Comparison of ENCODE assay signal across 9 cellular contexts in the genomic region with DNA sequence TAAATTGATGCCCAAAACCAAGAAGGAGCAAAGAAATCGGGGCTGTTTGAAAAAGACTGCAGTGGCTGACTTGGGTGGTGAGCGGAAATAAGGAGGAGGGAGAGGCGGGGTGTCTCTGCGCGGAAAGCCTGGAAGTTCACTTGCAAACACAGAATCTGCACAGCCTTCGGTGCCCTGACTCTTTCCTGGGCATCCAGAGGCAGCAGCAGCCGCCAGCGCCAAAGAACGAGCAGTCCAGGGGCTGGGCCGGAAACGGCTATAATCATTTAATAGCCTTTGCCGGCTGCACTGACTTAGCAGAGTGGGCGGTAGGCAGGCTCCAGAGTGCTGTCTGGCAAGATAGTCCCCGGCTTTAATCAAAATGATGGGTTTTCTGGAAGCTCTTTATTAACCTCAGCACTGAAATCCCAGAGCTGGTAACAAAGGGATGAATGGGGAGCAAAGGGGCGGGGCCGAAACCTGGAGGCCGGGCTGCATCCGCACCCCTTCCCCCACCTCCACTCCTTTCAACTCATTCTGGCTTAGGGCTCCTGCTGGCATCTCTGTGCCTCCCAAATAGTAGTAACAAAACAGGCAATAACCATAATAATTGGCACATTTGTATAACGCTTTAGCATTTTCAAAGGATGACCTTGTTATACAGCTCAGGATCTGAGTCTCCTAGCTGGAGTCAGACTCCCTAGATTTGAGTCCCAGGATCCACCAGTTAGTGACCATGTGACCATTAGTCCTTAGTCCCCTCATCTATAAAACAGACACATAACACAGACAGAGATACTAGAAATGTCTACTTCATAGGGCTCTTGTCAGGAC. TPM values are rescaled to one million over a fixed set of nuclear protein-coding genes. Genes with fewer than 3 reads are reported as not detected.
DNase-seq lines count a peak whose midpoint lies in the region; TF ChIP-seq lines count a peak whose summit lies in the region.
"Had no signal": no experiment of that assay in that cellular context is flagged by ENCODE, and none has a peak within 500 bp of the region (broad histone marks: within the 10 kb centered on the region; RNA-seq: fewer than 3 reads in every experiment).

No MANE protein-coding gene starts in this region.

- peak overlapping the region; percentile 93 for H2AFZ ChIP-seq in mammary epithelial cell (ENCODE audit: low read depth, low read length)

- TSS peak; percentile 71 for BruUV-seq in mammary epithelial cell (replicated peaks; lab: Mats Ljungman, UMichigan)

- H3K79me2 ChIP-seq in mammary epithelial cell (ENCODE audit: insufficient read depth, low read length), result no peaks in the 10 kb centered on the region

- no peak for TF ChIP-seq CTCF in mammary epithelial cell (conservative IDR thresholded peaks at IDR 0.05 in 1 of 2, IDR thresholded peaks at IDR 0.05 in 1 of 2; ENCODE audit: extremely low read depth in 1 of 2, insufficient read depth in 1 of 2, low read depth in 1 of 2, low read length in 2 of 2)
- TF ChIP-seq CTCF in mesothelial cell of epicardium (IDR thresholded peaks at IDR 0.05; ENCODE audit: unreplicated experiment), result no peak

- intact Hi-C loops in mammary epithelial cell (cut with micrococcal nuclease), result loop anchor here (5.0 kb wide), 1 partner anchor 55 kb away; no protein-coding TSS in a partner anchor
- intact Hi-C loops in activated CD4-positive, alpha-beta memory T cell treated with anti-CD3 and anti-CD28 coated beads for 36 hours (cut with micrococcal nuclease), result no loop called here

- peak overlapping the region; percentile 94 for H3K4me2 ChIP-seq in mammary epithelial cell (ENCODE audit: insufficient read depth, low read depth, low read length)

- H3K4me1 Mint-ChIP-seq in mesothelial cell of epicardium, result peaks cover 32% of the 10 kb centered on the region
- peaks cover 8% of the 10 kb centered on the region for H3K4me1 Mint-ChIP-seq in activated CD4-positive, alpha-beta memory T cell treated with anti-CD3 and anti-CD28 coated beads for 36 hours (ENCODE audit: low read depth)

- no peaks in the 10 kb centered on the region for H3K27me3 ChIP-seq in mammary epithelial cell (ENCODE audit: insufficient read depth, low read length)

- peak overlapping the region; percentile 39 to 56 (median 51) for H3K4me3 ChIP-seq in mammary epithelial cell (replicated peaks in 1 of 3; ENCODE audit: insufficient read depth in 1 of 3, low read depth in 2 of 3, low read length in 3 of 3)

- no peaks in the 10 kb centered on the region for H3K9me3 Mint-ChIP-seq in mesothelial cell of epicardium
- H3K9me3 Mint-ChIP-seq in activated CD4-positive, alpha-beta memory T cell treated with anti-CD3 and anti-CD28 coated beads for 36 hours, result no peaks in the 10 kb centered on the region

- peak overlapping the region; percentile 92 for H3K27ac Mint-ChIP-seq in mesothelial cell of epicardium
- no peak overlapping the region for H3K27ac Mint-ChIP-seq in activated CD4-positive, alpha-beta memory T cell treated with anti-CD3 and anti-CD28 coated beads for 36 hours

- WGBS in mammary epithelial cell (ENCODE audit: low coverage, missing lambda C conversion rate), result 3% methylated on average over 17 of the region's 19 CpGs

- peak overlapping the region; percentile 78 for H3K4me3 Mint-ChIP-seq in mesothelial cell of epicardium
- H3K4me3 Mint-ChIP-seq in activated CD4-positive, alpha-beta memory T cell treated with anti-CD3 and anti-CD28 coated beads for 36 hours, result no peak overlapping the region

- in situ Hi-C loops in mammary epithelial cell (cut with MboI; ENCODE audit: low sequenced_read_pairs in 2 of 2), result loop anchor here in 1 of 2 donors (5.0 kb wide), 1 partner anchor 35 kb away; a partner anchor contains a TSS

- no peaks in the 10 kb centered on the region for H3K27me3 Mint-ChIP-seq in mesothelial cell of epicardium (ENCODE audit: low read depth)
- H3K27me3 Mint-ChIP-seq in activated CD4-positive, alpha-beta memory T cell treated with anti-CD3 and anti-CD28 coated beads for 36 hours, result peaks cover 23% of the 10 kb centered on the region

- POLR2A ChIA-PET in activated CD4-positive, alpha-beta memory T cell treated with anti-CD3 and anti-CD28 coated beads for 36 hours (lab: Charles Lee), result no interaction called here

- no peaks in the 10 kb centered on the region for H4K20me1 ChIP-seq in mammary epithelial cell (ENCODE audit: insufficient read depth, low read length)

- CTCF ChIA-PET in mammary epithelial cell (lab: Charles Lee; ENCODE audit: low non-redundant PET), result no interaction called here
- CTCF ChIA-PET in activated CD4-positive, alpha-beta memory T cell treated with anti-CD3 and anti-CD28 coated beads for 36 hours (lab: Charles Lee), result no interaction called here

- peak overlapping the region; percentile 93 for H3K27ac ChIP-seq in mammary epithelial cell (ENCODE audit: insufficient read depth, low read depth, low read length)

- no peaks in the 10 kb centered on the region for H3K9me3 ChIP-seq in mammary epithelial cell (replicated peaks; ENCODE audit: insufficient read depth, low read length)

- dilution Hi-C loops in mammary epithelial cell (cut with HindIII; ENCODE audit: low sequenced_read_pairs), result no loop called here

- peak overlapping the region; percentile 82 for H3K9ac ChIP-seq in mammary epithelial cell (ENCODE audit: insufficient read depth, low read length)

- peaks cover 10% of the 10 kb centered on the region for H3K36me3 Mint-ChIP-seq in mesothelial cell of epicardium
- H3K36me3 Mint-ChIP-seq in activated CD4-positive, alpha-beta memory T cell treated with anti-CD3 and anti-CD28 coated beads for 36 hours, result no peaks in the 10 kb centered on the region

- peak; percentile 27 for DNase-seq in Ammon's horn (ENCODE audit: low spot score)
- DNase-seq in NCI-H1105 treated with DMSO at 0.1 percent for 48 hours (lab: John Stamatoyannopoulos, UW), result peak; percentile 40
- DNase-seq in mammary epithelial cell, result peak; percentile 52
- DNase-seq in mesothelial cell of epicardium (ENCODE audit: low spot score in 2 of 2, unreplicated experiment in 2 of 2), result peak; percentile 27 to 58
- no peak for DNase-seq in activated CD4-positive, alpha-beta memory T cell treated with anti-CD3 and anti-CD28 coated beads for 36 hours
- DNase-seq in stimulated activated CD4-positive, alpha-beta T cell treated with anti-CD3 and anti-CD28 coated beads, Interleukin-12 subunit alpha, Interleukin-12 subunit beta, amount 100 ng/mL, for 4 hours, result no peak
- no peak for DNase-seq in AML-193 (lab: John Stamatoyannopoulos, UW)
- DNase-seq in SKM-1 (lab: John Stamatoyannopoulos, UW; ENCODE audit: unreplicated experiment), result no peak

- peaks cover 38% of the 10 kb centered on the region for H3K4me1 ChIP-seq in mammary epithelial cell (ENCODE audit: insufficient read depth, low read length)

- H3K36me3 ChIP-seq in mammary epithelial cell (ENCODE audit: insufficient read depth, low read length), result no peaks in the 10 kb centered on the region

RNA-seq across cellular contexts. Expression of a gene that starts 35.8 kb away (rescaled TPM):
- total RNA-seq in mammary epithelial cell (1 to 10 TPM; 3.7 to 5.8 TPM), mesothelial cell of epicardium (12.1 to 12.7 TPM (median 12.4 TPM) in 3 replicates)
- polyA plus RNA-seq in mammary epithelial cell, result 5.4 TPM
- polyA minus RNA-seq in mammary epithelial cell, result 12.6 TPM
- total RNA-seq in activated CD4-positive, alpha-beta memory T cell treated with anti-CD3 and anti-CD28 coated beads for 36 hours, result not detected

RNA-seq across cellular contexts. Expression of a gene that starts 49.1 kb away (rescaled TPM):
- total RNA-seq in mammary epithelial cell (not detected), mesothelial cell of epicardium (0.16 to 0.18 TPM (median 0.16 TPM) in 3 replicates)
- not detected for polyA plus RNA-seq in mammary epithelial cell
- not detected for polyA minus RNA-seq in mammary epithelial cell
- not detected for total RNA-seq in activated CD4-positive, alpha-beta memory T cell treated with anti-CD3 and anti-CD28 coated beads for 36 hours
- total RNA-seq: fibroblast of villous mesenchyme had no signal

Comparison
In these comparisons a context has a peak if more than half of its experiments do, and no peak if none do; other contexts are left out.
1. DNase-seq: peak in Ammon's horn (single experiment), NCI-H1105 treated with DMSO at 0.1 percent for 48 hours (single experiment), mammary epithelial cell (single experiment) and mesothelial cell of epicardium (2 of 2); none in activated CD4-positive, alpha-beta memory T cell treated with anti-CD3 and anti-CD28 coated beads for 36 hours (single experiment), stimulated activated CD4-positive, alpha-beta T cell treated with anti-CD3 and anti-CD28 coated beads, Interleukin-12 subunit alpha, Interleukin-12 subunit beta, amount 100 ng/mL, for 4 hours (single experiment), AML-193 (0 of 2) and SKM-1 (single experiment).
2. RNA of a gene that starts 35.8 kb away (total RNA-seq): 12.1 to 12.7 TPM in mesothelial cell of epicardium and 3.7 to 5.8 TPM in mammary epithelial cell; not detected in activated CD4-positive, alpha-beta memory T cell treated with anti-CD3 and anti-CD28 coated beads for 36 hours; every median in the first group is over 4 times any median in the second.